Comparison of ENCODE assay signal across 19 cellular contexts in the genomic region with DNA sequence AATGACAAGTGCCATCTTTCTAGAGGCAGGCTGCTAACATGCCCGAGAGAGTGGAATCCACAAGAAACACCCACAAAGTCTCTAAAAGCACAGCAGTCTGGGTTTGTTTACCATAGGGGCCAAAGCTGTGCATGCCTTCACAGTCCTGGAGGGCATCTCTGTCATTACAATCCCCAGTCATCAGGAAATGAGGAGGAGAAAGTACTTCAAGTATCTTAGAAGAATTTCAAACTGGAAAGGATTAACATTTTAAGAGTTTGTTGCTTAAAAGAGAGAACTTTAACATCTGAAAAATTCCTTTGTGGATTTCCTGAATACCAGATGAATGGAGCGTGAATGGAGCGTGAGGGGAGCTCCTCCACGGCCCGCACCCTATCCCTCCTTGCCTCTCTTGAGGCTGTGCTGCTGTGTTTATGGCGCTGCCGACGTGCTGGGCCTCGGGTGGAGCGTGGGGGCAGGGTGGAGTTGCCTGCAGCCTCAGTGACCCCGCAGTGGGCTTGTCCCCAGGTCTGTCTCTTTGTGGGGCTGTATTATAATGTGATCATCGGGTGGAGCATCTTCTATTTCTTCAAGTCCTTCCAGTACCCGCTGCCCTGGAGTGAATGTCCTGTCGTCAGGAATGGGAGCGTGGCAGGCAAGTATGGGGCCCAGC. TPM values are rescaled to one million over a fixed set of nuclear protein-coding genes. Genes with fewer than 3 reads are reported as not detected.
DNase-seq lines count a peak whose midpoint lies in the region; ATAC-seq and TF ChIP-seq lines count a peak whose summit lies in the region.
"Had no signal": no experiment of that assay in that cellular context is flagged by ENCODE, and none has a peak within 500 bp of the region (broad histone marks: within the 10 kb centered on the region; RNA-seq: fewer than 3 reads in every experiment).

No MANE protein-coding gene starts in this region.

- BruUV-seq in Caco-2 (replicated peaks; lab: Mats Ljungman, UMichigan): no TSS peak

- intact Hi-C loops in Caco-2 (cut with micrococcal nuclease; ENCODE audit: unreplicated experiment) (no loop called here), natural killer cell (cut with micrococcal nuclease) (no loop called here)

- POLR2A ChIA-PET in Caco-2 (lab: Charles Lee): no interaction called here
- POLR2A ChIA-PET in activated CD4-positive, alpha-beta memory T cell treated with anti-CD3 and anti-CD28 coated beads, Interleukin-2, amount 10 ng/mL, durations not matched to agents 7 days and 5 days (lab: Charles Lee): no interaction called here

- H3K4me1 ChIP-seq in HAP-1: peaks cover 6% of the 10 kb centered on the region
- H3K4me1 ChIP-seq in Caco-2: no peaks in the 10 kb centered on the region
- H3K4me1 ChIP-seq: left lung had no signal

- in situ Hi-C loops in HAP-1 (cut with MboI; ENCODE audit: low sequenced_read_pairs): no loop called here

- H3K27me3 ChIP-seq in HAP-1 (ENCODE audit: low read depth): no peaks in the 10 kb centered on the region; the same call in none of the 2 replicates
- H3K27me3 ChIP-seq in Caco-2 (replicated peaks; ENCODE audit: control insufficient read depth, insufficient read depth, low read length): no peaks in the 10 kb centered on the region

- CTCF ChIA-PET in Caco-2 (lab: Charles Lee): no interaction called here
- CTCF ChIA-PET in activated CD4-positive, alpha-beta memory T cell treated with anti-CD3 and anti-CD28 coated beads, Interleukin-2, amount 10 ng/mL, durations not matched to agents 7 days and 5 days (lab: Charles Lee): no interaction called here

- H3K36me3 ChIP-seq in HAP-1 (replicated peaks) (no peaks in the 10 kb centered on the region), Caco-2 (ENCODE audit: control insufficient read depth, insufficient read depth, low read length) (no peaks in the 10 kb centered on the region)
- H3K36me3 ChIP-seq: esophagus muscularis mucosa, left lung had no signal

- H3K9me3 ChIP-seq in HAP-1: no peaks in the 10 kb centered on the region
- H3K9me3 ChIP-seq in Caco-2: no peaks in the 10 kb centered on the region
- H3K9me3 ChIP-seq: left lung, SK-N-SH had no signal

- H3K4me1 Mint-ChIP-seq in osteocyte (ENCODE audit: unreplicated experiment): peaks cover 65% of the 10 kb centered on the region
- H3K4me1 Mint-ChIP-seq in Caco-2 (ENCODE audit: low read depth, unreplicated experiment): no peaks in the 10 kb centered on the region
- no peaks in the 10 kb centered on the region for H3K4me1 Mint-ChIP-seq in activated CD4-positive, alpha-beta memory T cell treated with anti-CD3 and anti-CD28 coated beads, Interleukin-2, amount 10 ng/mL, durations not matched to agents 7 days and 5 days
- H3K4me1 Mint-ChIP-seq in natural killer cell: no peaks in the 10 kb centered on the region

- H3K27ac Mint-ChIP-seq in osteocyte (ENCODE audit: unreplicated experiment) (peak overlapping the region; percentile 96), Caco-2 (ENCODE audit: unreplicated experiment) (no peak overlapping the region), natural killer cell (no peak overlapping the region)
- no peak overlapping the region for H3K27ac Mint-ChIP-seq in activated CD4-positive, alpha-beta memory T cell treated with anti-CD3 and anti-CD28 coated beads, Interleukin-2, amount 10 ng/mL, durations not matched to agents 7 days and 5 days
- H3K27ac Mint-ChIP-seq: activated CD4-positive, alpha-beta memory T cell treated with anti-CD3 and anti-CD28 coated beads for 36 hours; IgD-negative memory B cell had no signal

- H3K27me3 Mint-ChIP-seq in osteocyte (ENCODE audit: unreplicated experiment) (no peaks in the 10 kb centered on the region), Caco-2 (ENCODE audit: insufficient read depth, unreplicated experiment) (peaks cover 9% of the 10 kb centered on the region), natural killer cell (ENCODE audit: low read depth in 2 of 2) (peaks cover 9 to 10% of the 10 kb centered on the region in 2 donors)
- H3K27me3 Mint-ChIP-seq in activated CD4-positive, alpha-beta memory T cell treated with anti-CD3 and anti-CD28 coated beads, Interleukin-2, amount 10 ng/mL, durations not matched to agents 7 days and 5 days: peaks cover 14% of the 10 kb centered on the region

- no peaks in the 10 kb centered on the region for H3K36me3 Mint-ChIP-seq in osteocyte (ENCODE audit: unreplicated experiment)
- no peaks in the 10 kb centered on the region for H3K36me3 Mint-ChIP-seq in Caco-2 (ENCODE audit: insufficient read depth, unreplicated experiment)
- H3K36me3 Mint-ChIP-seq in activated CD4-positive, alpha-beta memory T cell treated with anti-CD3 and anti-CD28 coated beads, Interleukin-2, amount 10 ng/mL, durations not matched to agents 7 days and 5 days (ENCODE audit: low read depth): no peaks in the 10 kb centered on the region
- no peaks in the 10 kb centered on the region for H3K36me3 Mint-ChIP-seq in natural killer cell
- H3K36me3 Mint-ChIP-seq: activated CD4-positive, alpha-beta memory T cell treated with anti-CD3 and anti-CD28 coated beads for 36 hours had no signal

- H3K9me3 Mint-ChIP-seq in osteocyte (ENCODE audit: unreplicated experiment) (peaks cover 3% of the 10 kb centered on the region), Caco-2 (ENCODE audit: unreplicated experiment) (no peaks in the 10 kb centered on the region), natural killer cell (no peaks in the 10 kb centered on the region)
- H3K9me3 Mint-ChIP-seq in activated CD4-positive, alpha-beta memory T cell treated with anti-CD3 and anti-CD28 coated beads, Interleukin-2, amount 10 ng/mL, durations not matched to agents 7 days and 5 days: no peaks in the 10 kb centered on the region

- H3K4me3 Mint-ChIP-seq in osteocyte (ENCODE audit: unreplicated experiment): peak overlapping the region; percentile 50
- H3K4me3 Mint-ChIP-seq in Caco-2 (ENCODE audit: unreplicated experiment): no peak overlapping the region
- H3K4me3 Mint-ChIP-seq in activated CD4-positive, alpha-beta memory T cell treated with anti-CD3 and anti-CD28 coated beads, Interleukin-2, amount 10 ng/mL, durations not matched to agents 7 days and 5 days: no peak overlapping the region
- no peak overlapping the region for H3K4me3 Mint-ChIP-seq in natural killer cell
- H3K4me3 Mint-ChIP-seq: activated CD4-positive, alpha-beta memory T cell treated with anti-CD3 and anti-CD28 coated beads for 36 hours; IgD-negative memory B cell had no signal

- no peak overlapping the region for H3K4me3 ChIP-seq in AG10803 (ENCODE audit: low read length)
- H3K4me3 ChIP-seq in HAP-1: no peak overlapping the region
- H3K4me3 ChIP-seq in fibroblast of villous mesenchyme (ENCODE audit: low read depth, low read length): no peak overlapping the region
- H3K4me3 ChIP-seq in Caco-2 (ENCODE audit: low read depth, low read length): no peak overlapping the region
- H3K4me3 ChIP-seq: esophagus muscularis mucosa, left lung had no signal

- TF ChIP-seq CTCF in AG10803 (conservative IDR thresholded peaks at IDR 0.05; ENCODE audit: low read length) (peak; percentile 21), fibroblast of villous mesenchyme (IDR thresholded peaks at IDR 0.05; ENCODE audit: insufficient read depth, low read depth, low read length) (peak; percentile 22), osteocyte (IDR thresholded peaks at IDR 0.05) (peak; percentile 23), Caco-2 (IDR thresholded peaks at IDR 0.05; ENCODE audit: insufficient read depth in 1 of 2, low read depth in 1 of 2, low read length in 1 of 2, severe bottlenecking in 1 of 2, unreplicated experiment in 1 of 2) (no peak), natural killer cell (IDR thresholded peaks at IDR 0.05) (no peak)

- no peak for ATAC-seq in natural killer cell
- ATAC-seq: left lung had no signal

- DNase-seq in AG10803 (ENCODE audit: low read depth): peak; percentile 65
- DNase-seq in HAP-1 (ENCODE audit: low spot score in 2 of 2): peak; percentile 31 to 60
- DNase-seq in fibroblast of villous mesenchyme (ENCODE audit: low read depth): peak; percentile 46
- no peak for DNase-seq in osteocyte (ENCODE audit: extremely low spot score, unreplicated experiment)
- DNase-seq in DMS53 (lab: John Stamatoyannopoulos, UW): no peak
- DNase-seq in Caco-2: no peak
- DNase-seq in activated CD4-positive, alpha-beta memory T cell treated with anti-CD3 and anti-CD28 coated beads, Interleukin-2, amount 10 ng/mL, durations not matched to agents 7 days and 5 days: no peak
- DNase-seq in natural killer cell: no peak
- DNase-seq: activated CD4-positive, alpha-beta memory T cell treated with anti-CD3 and anti-CD28 coated beads for 36 hours; activated CD4-positive, CD25-positive, alpha-beta regulatory T cell; activated naive CD4-positive, alpha-beta T cell treated with Interleukin-2 at 50 U/mL for 16 hours; anterior cingulate cortex; left lung; NCI-H1417; RPMI8226; SK-N-SH; stimulated activated CD8-positive, alpha-beta memory T cell treated with anti-CD3 and anti-CD28 coated beads, Interleukin-4, amount 100 ng/mL, for 48 hours had no signal

RNA-seq across cellular contexts. Expression of gene SLC6A17, which starts 23.3 kb away (rescaled TPM):
- total RNA-seq in fibroblast of villous mesenchyme (under 0.01 TPM in 2 replicates), osteocyte (1.5 and 1.6 TPM in 2 replicates), Caco-2 (2022) (not detected in 2 replicates), natural killer cell (not detected)
- total RNA-seq in activated CD4-positive, alpha-beta memory T cell treated with anti-CD3 and anti-CD28 coated beads, Interleukin-2, amount 10 ng/mL, durations not matched to agents 7 days and 5 days: not detected

RNA-seq across cellular contexts. Expression of gene KCNC4, which starts 36.5 kb away (rescaled TPM):
- total RNA-seq in fibroblast of villous mesenchyme: 0.64 and 1.7 TPM in 2 replicates
- total RNA-seq in osteocyte: 1.1 and 2.0 TPM in 2 replicates
- total RNA-seq in Caco-2 (2022): 5.3 TPM in 2 replicates
- 1 to 10 TPM; 6.8 to 8.1 TPM for total RNA-seq in activated CD4-positive, alpha-beta memory T cell treated with anti-CD3 and anti-CD28 coated beads, Interleukin-2, amount 10 ng/mL, durations not matched to agents 7 days and 5 days
- total RNA-seq in natural killer cell: 1 to 10 TPM; 2.5 to 3.9 (median 3.3) TPM

Comparison
In these comparisons a context has a peak if more than half of its experiments do, and no peak if none do; other contexts are left out.
1. DNase-seq: peak in AG10803 (single experiment), HAP-1 (2 of 2) and fibroblast of villous mesenchyme (single experiment); none in osteocyte (single experiment), DMS53 (single experiment), Caco-2 (0 of 2), activated CD4-positive, alpha-beta memory T cell treated with anti-CD3 and anti-CD28 coated beads, Interleukin-2, amount 10 ng/mL, durations not matched to agents 7 days and 5 days (single experiment) and natural killer cell (single experiment).
2. CTCF ChIP-seq: peak in AG10803 (single experiment), fibroblast of villous mesenchyme (single experiment) and osteocyte (single experiment); none in Caco-2 (0 of 2) and natural killer cell (single experiment).